In the genomic region with DNA sequence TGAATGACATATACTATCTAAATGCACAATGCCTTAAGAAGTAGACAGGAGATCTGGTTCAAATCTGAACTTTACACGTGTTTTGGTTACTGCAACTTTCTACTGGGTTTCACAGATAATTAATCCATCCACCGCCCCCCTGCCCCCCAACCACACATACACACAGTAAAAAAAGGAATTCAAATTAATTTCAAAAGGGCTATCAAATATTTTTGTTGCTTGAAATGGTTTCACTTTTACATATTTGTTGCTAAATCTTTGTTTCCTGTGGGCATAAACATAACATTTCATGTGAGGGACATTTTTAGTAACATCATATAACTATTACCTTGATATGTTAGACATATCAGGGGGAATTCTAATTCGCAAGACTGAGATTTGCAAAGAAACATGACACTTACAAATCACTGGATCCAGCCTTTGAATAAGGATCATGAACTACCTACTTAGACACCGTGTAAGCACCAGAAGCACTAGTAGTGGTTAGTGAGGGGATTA, we compare ENCODE assay signal across 11 cellular contexts. TPM values are rescaled to one million over a fixed set of nuclear protein-coding genes. Genes with fewer than 3 reads are reported as not detected.
DNase-seq lines count a peak whose midpoint lies in the region; ATAC-seq and TF ChIP-seq lines count a peak whose summit lies in the region.
"Had no signal": no experiment of that assay in that cellular context is flagged by ENCODE, and none has a peak within 500 bp of the region (broad histone marks: within the 10 kb centered on the region; RNA-seq: fewer than 3 reads in every experiment).

No MANE protein-coding gene starts in this region.

- peak overlapping the region; percentile 46 for H3K27ac Mint-ChIP-seq in activated naive CD4-positive, alpha-beta T cell treated with anti-CD3 and anti-CD28 coated beads for 36 hours
- peak overlapping the region; percentile 24 for H3K27ac Mint-ChIP-seq in activated T-cell treated with anti-CD3 and anti-CD28 coated beads, Interleukin-2, amount 50 U/mL, for 72 hours

- no peaks in the 10 kb centered on the region for H3K27me3 Mint-ChIP-seq in activated naive CD4-positive, alpha-beta T cell treated with anti-CD3 and anti-CD28 coated beads for 36 hours (ENCODE audit: low read depth)
- H3K27me3 Mint-ChIP-seq in activated T-cell treated with anti-CD3 and anti-CD28 coated beads, Interleukin-2, amount 50 U/mL, for 72 hours (ENCODE audit: low read depth): no peaks in the 10 kb centered on the region

- H3K27me3 ChIP-seq in left lung (no peaks in the 10 kb centered on the region), thoracic aorta (replicated peaks; ENCODE audit: insufficient read depth) (no peaks in the 10 kb centered on the region)

- H3K27ac ChIP-seq in left lung (peak overlapping the region; percentile 56 to 76), thoracic aorta (peak overlapping the region; percentile 52 to 64)

- H3K36me3 ChIP-seq in left lung (peaks cover 0 to 6% of the 10 kb centered on the region in 2 donors), thoracic aorta (peaks cover 2% of the 10 kb centered on the region)

- H3K4me1 ChIP-seq in left lung (peaks cover 29 to 76% of the 10 kb centered on the region in 2 donors), thoracic aorta (ENCODE audit: control insufficient read depth in 1 of 2, low read depth in 2 of 2) (peaks cover 46 to 87% of the 10 kb centered on the region in 2 donors)

- H3K4me3 Mint-ChIP-seq in activated naive CD4-positive, alpha-beta T cell treated with anti-CD3 and anti-CD28 coated beads for 36 hours: no peak overlapping the region
- peak overlapping the region; percentile 53 to 60 for H3K4me3 Mint-ChIP-seq in activated T-cell treated with anti-CD3 and anti-CD28 coated beads, Interleukin-2, amount 50 U/mL, for 72 hours

- DNase-seq in activated naive CD4-positive, alpha-beta T cell treated with anti-CD3 and anti-CD28 coated beads for 36 hours: no peak
- DNase-seq in activated naive CD4-positive, alpha-beta T cell treated with anti-CD3 and anti-CD28 coated beads, Interleukin-2, amount 50 U/mL, for 16 hours: no peak
- DNase-seq in activated T-cell treated with anti-CD3 and anti-CD28 coated beads, Interleukin-2, amount 50 U/mL, for 72 hours: peak; percentile 16 to 20
- DNase-seq in left lung (no peak), thoracic aorta (ENCODE audit: low spot score) (no peak), KG1 (lab: John Stamatoyannopoulos, UW) (no peak), NCI-H510A treated with DMSO at 0.1 percent for 48 hours (lab: John Stamatoyannopoulos, UW) (no peak)
- DNase-seq: islet precursor cell, NCI-H1105 treated with DMSO at 0.1 percent for 48 hours, T-helper 9 cell had no signal

- peaks cover 2% of the 10 kb centered on the region for H3K9me3 Mint-ChIP-seq in activated naive CD4-positive, alpha-beta T cell treated with anti-CD3 and anti-CD28 coated beads for 36 hours
- peaks cover 0 to 2% of the 10 kb centered on the region in 2 donors for H3K9me3 Mint-ChIP-seq in activated T-cell treated with anti-CD3 and anti-CD28 coated beads, Interleukin-2, amount 50 U/mL, for 72 hours

- intact Hi-C loops in activated naive CD4-positive, alpha-beta T cell treated with anti-CD3 and anti-CD28 coated beads for 36 hours (cut with micrococcal nuclease): loop anchor here (1.0 to 2.0 kb wide), 2 partner anchors 7 to 26 kb away; partner anchors contain the start of gene NEDD9
- intact Hi-C loops in left lung (cut with DNase I): no loop called here

- no peak overlapping the region for H3K4me3 ChIP-seq in left lung
- peak overlapping the region; percentile 43 for H3K4me3 ChIP-seq in thoracic aorta

- H3K9me3 ChIP-seq in left lung (no peaks in the 10 kb centered on the region), thoracic aorta (no peaks in the 10 kb centered on the region)

- ATAC-seq in activated T-cell treated with anti-CD3 and anti-CD28 coated beads, Interleukin-2, amount 50 U/mL, for 72 hours (replicated peaks in 1 of 2): peak in 1 of 2 donors; percentile 14
- no peak for ATAC-seq in left lung
- ATAC-seq in thoracic aorta (ENCODE audit: insufficient number of reproducible peaks, low FRiP score, low read depth): no peak
- no peak for ATAC-seq in GM18870 (IDR thresholded peaks at IDR 0.05; ENCODE audit: unreplicated experiment)

- H3K4me1 Mint-ChIP-seq in activated naive CD4-positive, alpha-beta T cell treated with anti-CD3 and anti-CD28 coated beads for 36 hours (ENCODE audit: low read depth): peaks cover 28% of the 10 kb centered on the region
- H3K4me1 Mint-ChIP-seq in activated T-cell treated with anti-CD3 and anti-CD28 coated beads, Interleukin-2, amount 50 U/mL, for 72 hours (ENCODE audit: low read depth): peaks cover 66% of the 10 kb centered on the region

- TF ChIP-seq CTCF in left lung (IDR thresholded peaks at IDR 0.05) (no peak), thoracic aorta (IDR thresholded peaks at IDR 0.05) (no peak)

- CTCF ChIA-PET in activated naive CD4-positive, alpha-beta T cell treated with anti-CD3 and anti-CD28 coated beads for 36 hours (lab: Charles Lee): interaction anchor here (0.6 to 0.7 kb wide), 3 partner anchors 13 to 300 kb away, joined by 3 to 6 read pairs (median 3); no protein-coding TSS in a partner anchor

- H3K36me3 Mint-ChIP-seq in activated naive CD4-positive, alpha-beta T cell treated with anti-CD3 and anti-CD28 coated beads for 36 hours (ENCODE audit: low read depth): peaks cover 2% of the 10 kb centered on the region
- peaks cover 3 to 13% of the 10 kb centered on the region in 2 donors for H3K36me3 Mint-ChIP-seq in activated T-cell treated with anti-CD3 and anti-CD28 coated beads, Interleukin-2, amount 50 U/mL, for 72 hours (ENCODE audit: insufficient read depth in 2 of 2)

RNA-seq across cellular contexts. Expression of gene NEDD9, which starts 7.5 kb away (rescaled TPM):
- 10 to 100 TPM; 17.5 to 18.8 TPM for total RNA-seq in activated naive CD4-positive, alpha-beta T cell treated with anti-CD3 and anti-CD28 coated beads for 36 hours
- total RNA-seq in activated T-cell treated with anti-CD3 and anti-CD28 coated beads, Interleukin-2, amount 50 U/mL, for 72 hours: 10 to 100 TPM; 20.8 to 36.4 TPM
- total RNA-seq in left lung (100 to 1,000 TPM; 101 to 193 TPM), thoracic aorta (100 to 1,000 TPM; 122 to 181 TPM)

Comparison
In these comparisons a context has a peak if more than half of its experiments do, and no peak if none do; other contexts are left out.
1. DNase-seq: peak in activated T-cell treated with anti-CD3 and anti-CD28 coated beads, Interleukin-2, amount 50 U/mL, for 72 hours (2 of 2); none in activated naive CD4-positive, alpha-beta T cell treated with anti-CD3 and anti-CD28 coated beads for 36 hours (single experiment), activated naive CD4-positive, alpha-beta T cell treated with anti-CD3 and anti-CD28 coated beads, Interleukin-2, amount 50 U/mL, for 16 hours (single experiment), left lung (0 of 2), thoracic aorta (single experiment), KG1 (single experiment) and NCI-H510A treated with DMSO at 0.1 percent for 48 hours (single experiment).